ENCODE assay signal across 2 cellular contexts in genomic region chr18:57798713-57799373, GRCh38.
TF ChIP-seq lines count a peak whose summit lies in the region.

No MANE protein-coding gene starts in this region.

TF ChIP-seq in liver, 16 proteins besides CTCF, POLR2A, EP300 and RAD21 (continued from another document):
- TF ChIP-seq REST (IDR thresholded peaks at IDR 0.05) (peak; percentile 48), SP1 (IDR thresholded peaks at IDR 0.05) (peak; percentile 80), EGR1 (IDR thresholded peaks at IDR 0.05; ENCODE audit: low read depth in 2 of 2) (peak in 1 of 2 donors; percentile 41), MAX (IDR thresholded peaks at IDR 0.05) (peak; percentile 65), FOXA2 (IDR thresholded peaks at IDR 0.05) (peak; percentile 81), HNF4A (conservative IDR thresholded peaks at IDR 0.05) (peak; percentile 82 to 92), TAF1 (conservative IDR thresholded peaks at IDR 0.05) (no peak), JUND (IDR thresholded peaks at IDR 0.05) (peak in 1 of 2 donors; percentile 84), HNF4G (IDR thresholded peaks at IDR 0.05) (peak; percentile 53), GABPA (IDR thresholded peaks at IDR 0.05 in 1 of 2, conservative IDR thresholded peaks at IDR 0.05 in 1 of 2) (no peak), ZBTB33 (IDR thresholded peaks at IDR 0.05) (peak; percentile 55), ATF3 (IDR thresholded peaks at IDR 0.05) (no peak)

TF ChIP-seq in WTC11, 78 proteins besides CTCF, POLR2A, EP300 and RAD21 (continued from another document):
- no peak for TF ChIP-seq ARID4B (CRISPR knock-in tag; IDR thresholded peaks at IDR 0.05; ENCODE audit: borderline replicate concordance)
- no peak for TF ChIP-seq FOXP1 (CRISPR knock-in tag; IDR thresholded peaks at IDR 0.05; ENCODE audit: borderline replicate concordance)
- TF ChIP-seq ZNF317 (CRISPR knock-in tag; IDR thresholded peaks at IDR 0.05; ENCODE audit: borderline replicate concordance, low read depth), result no peak
- no peak for TF ChIP-seq JUN (CRISPR knock-in tag; IDR thresholded peaks at IDR 0.05)
- TF ChIP-seq CBFB (CRISPR knock-in tag; IDR thresholded peaks at IDR 0.05; ENCODE audit: low read depth), result no peak
- TF ChIP-seq TEAD1 (CRISPR knock-in tag; IDR thresholded peaks at IDR 0.05), result no peak
- TF ChIP-seq GRHL2 (CRISPR knock-in tag; IDR thresholded peaks at IDR 0.05; ENCODE audit: insufficient replicate concordance, severe bottlenecking), result no peak
- TF ChIP-seq AFF4 (CRISPR knock-in tag; IDR thresholded peaks at IDR 0.05; ENCODE audit: borderline replicate concordance), result no peak
